In genomic region chr15:53918180-53919079, GRCh38 we compare ENCODE assay signal across 17 cellular contexts. TPM values are rescaled to one million over a fixed set of nuclear protein-coding genes. Genes with fewer than 3 reads are reported as not detected.
DNase-seq lines count a peak whose midpoint lies in the region; ATAC-seq and TF ChIP-seq lines count a peak whose summit lies in the region.
"Had no signal": no experiment of that assay in that cellular context is flagged by ENCODE, and none has a peak within 500 bp of the region (broad histone marks: within the 10 kb centered on the region; RNA-seq: fewer than 3 reads in every experiment).

No MANE protein-coding gene starts in this region.

- H3K27ac Mint-ChIP-seq in neural progenitor cell = peak overlapping the region; percentile 29
- H3K27ac Mint-ChIP-seq: activated naive CD8-positive, alpha-beta T cell treated with anti-CD3 and anti-CD28 coated beads, Interleukin-2, amount 50 U/mL, for 24 hours had no signal

- H3F3A ChIP-seq in neural progenitor cell (ENCODE audit: low read depth) = no peaks in the 10 kb centered on the region

- H3K9me3 Mint-ChIP-seq in neural progenitor cell = no peaks in the 10 kb centered on the region
- H3K9me3 Mint-ChIP-seq: activated naive CD8-positive, alpha-beta T cell treated with anti-CD3 and anti-CD28 coated beads, Interleukin-2, amount 50 U/mL, for 24 hours had no signal

- H3K27ac ChIP-seq in adrenal gland = no peak overlapping the region
- no peak overlapping the region for H3K27ac ChIP-seq in neural progenitor cell
- no peak overlapping the region for H3K27ac ChIP-seq in aorta (ENCODE audit: low read depth in 1 of 2, low read length in 2 of 2)
- H3K27ac ChIP-seq: ovary had no signal

- H2AFZ ChIP-seq in neural progenitor cell (replicated peaks) = peak overlapping the region; percentile 46

- H4K20me1 ChIP-seq in neural progenitor cell (ENCODE audit: low read depth) = no peaks in the 10 kb centered on the region

- H3K4me3 Mint-ChIP-seq in neural progenitor cell = no peak overlapping the region
- H3K4me3 Mint-ChIP-seq: activated naive CD8-positive, alpha-beta T cell treated with anti-CD3 and anti-CD28 coated beads, Interleukin-2, amount 50 U/mL, for 24 hours had no signal

- H3K4me1 ChIP-seq in adrenal gland (replicated peaks in 1 of 2) (peaks cover 0 to 6% of the 10 kb centered on the region in 2 donors), neural progenitor cell (no peaks in the 10 kb centered on the region), aorta (ENCODE audit: control insufficient read depth in 1 of 2, insufficient read depth in 2 of 2, low read length in 2 of 2) (no peaks in the 10 kb centered on the region)

- peaks cover 16% of the 10 kb centered on the region for H3K4me1 Mint-ChIP-seq in neural progenitor cell
- H3K4me1 Mint-ChIP-seq: activated naive CD8-positive, alpha-beta T cell treated with anti-CD3 and anti-CD28 coated beads, Interleukin-2, amount 50 U/mL, for 24 hours had no signal

- no peak for ATAC-seq in aorta (ENCODE audit: low FRiP score)
- no peak for ATAC-seq in GM19351 (IDR thresholded peaks at IDR 0.05; ENCODE audit: unreplicated experiment)
- ATAC-seq: activated naive CD8-positive, alpha-beta T cell treated with anti-CD3 and anti-CD28 coated beads, Interleukin-2, amount 50 U/mL, for 24 hours; mucosa of descending colon had no signal

- H3K9ac ChIP-seq in neural progenitor cell = no peak overlapping the region

- WGBS in adrenal gland, 4 donors = 32 to 39% (median 35%) methylated on average over 11 of the region's 11 CpGs
- 68 to 71% methylated on average over 11 of the region's 11 CpGs for WGBS in aorta, 2 donors

- H3K4me3 ChIP-seq in adrenal gland (no peak overlapping the region), neural progenitor cell (no peak overlapping the region), aorta (ENCODE audit: low read length in 2 of 2) (no peak overlapping the region)
- H3K4me3 ChIP-seq: MG63, mucosa of descending colon, ovary had no signal

- H3K9me3 ChIP-seq in adrenal gland (replicated peaks in 1 of 3) (no peaks in the 10 kb centered on the region), neural progenitor cell (ENCODE audit: low read depth) (no peaks in the 10 kb centered on the region), aorta (ENCODE audit: control insufficient read depth, low read length) (no peaks in the 10 kb centered on the region)
- H3K9me3 ChIP-seq: MG63, mucosa of descending colon, ovary had no signal

- no peaks in the 10 kb centered on the region for H3K79me2 ChIP-seq in neural progenitor cell (ENCODE audit: low read depth)

- intact Hi-C loops in adrenal gland (cut with DNase I) (no loop called here), aorta (cut with DNase I) (no loop called here)

- DNase-seq in DMS53 treated with DMSO at 0.1 percent for 48 hours (lab: John Stamatoyannopoulos, UW; ENCODE audit: unreplicated experiment) (peak; percentile 42), NCI-H1092 treated with DMSO at 0.1 percent for 48 hours (lab: John Stamatoyannopoulos, UW) (peak; percentile 20), adrenal gland (peak in 6 of 7 donors; percentile 39 to 71 (median 52)), neural progenitor cell (ENCODE audit: low spot score) (peak; percentile 3), Kasumi-1 (lab: John Stamatoyannopoulos, UW) (no peak), aorta (no peak)
- DNase-seq: activated CD4-positive, alpha-beta T cell treated with anti-CD3 and anti-CD28 coated beads for 1 hour; activated CD8-positive, alpha-beta memory T cell treated with anti-CD3 and anti-CD28 coated beads, Interleukin-2, amount 50 U/mL, for 48 hours; activated naive CD8-positive, alpha-beta T cell treated with anti-CD3 and anti-CD28 coated beads, Interleukin-2, amount 50 U/mL, for 24 hours; MG63; mucosa of descending colon; NCI-H524; ovary; T-helper 2 cell had no signal

- no peaks in the 10 kb centered on the region for H3K36me3 ChIP-seq in adrenal gland (replicated peaks in 1 of 2)
- H3K36me3 ChIP-seq in neural progenitor cell = no peaks in the 10 kb centered on the region
- H3K36me3 ChIP-seq in aorta (ENCODE audit: control insufficient read depth in 1 of 2, insufficient read depth in 2 of 2, low read length in 1 of 2) = no peaks in the 10 kb centered on the region
- H3K36me3 ChIP-seq: MG63, ovary had no signal

- no peak for TF ChIP-seq POLR2A in adrenal gland (IDR thresholded peaks at IDR 0.05)

- H3K4me2 ChIP-seq in neural progenitor cell = no peak overlapping the region

- peaks cover 2% of the 10 kb centered on the region for H3K27me3 Mint-ChIP-seq in neural progenitor cell (ENCODE audit: insufficient read depth, low read depth)

- H3K36me3 Mint-ChIP-seq in neural progenitor cell = no peaks in the 10 kb centered on the region

- peaks cover 6% of the 10 kb centered on the region for H3K27me3 ChIP-seq in adrenal gland
- no peaks in the 10 kb centered on the region for H3K27me3 ChIP-seq in neural progenitor cell
- no peaks in the 10 kb centered on the region for H3K27me3 ChIP-seq in aorta (ENCODE audit: control insufficient read depth in 1 of 2, insufficient read depth in 2 of 2, low read length in 1 of 2)
- H3K27me3 ChIP-seq: ovary had no signal

- TF ChIP-seq CTCF in adrenal gland (IDR thresholded peaks at IDR 0.05) (no peak), neural progenitor cell (IDR thresholded peaks at IDR 0.05) (no peak)

RNA-seq across cellular contexts. Expression of gene UNC13C, which starts 59.8 kb away (rescaled TPM):
- total RNA-seq in adrenal gland = under 1 TPM in 6 of 8 donors, not detected in 2; 0.04 to 0.44 (median 0.13) TPM
- under 1 TPM in 1 of 3 donors, not detected in 2; 0.26 TPM for polyA plus RNA-seq in adrenal gland
- total RNA-seq in neural progenitor cell (ENCODE audit: low replicate concordance) = 0.03 TPM in 1 of 2 replicates, not detected in the other
- total RNA-seq in aorta = 1 to 10 TPM; 2.1 to 2.8 TPM
- polyA plus RNA-seq in aorta = under 1 TPM; under 0.01 to 0.18 TPM
- polyA plus RNA-seq: BJ, keratinocyte had no signal

Comparison
In these comparisons a context has a peak if more than half of its experiments do, and no peak if none do; other contexts are left out.
1. DNase-seq: peak in DMS53 treated with DMSO at 0.1 percent for 48 hours (single experiment), NCI-H1092 treated with DMSO at 0.1 percent for 48 hours (single experiment), adrenal gland (6 of 7) and neural progenitor cell (single experiment); none in Kasumi-1 (0 of 2) and aorta (0 of 2).